Comparison of ENCODE assay signal across 10 cellular contexts in the genomic region with DNA sequence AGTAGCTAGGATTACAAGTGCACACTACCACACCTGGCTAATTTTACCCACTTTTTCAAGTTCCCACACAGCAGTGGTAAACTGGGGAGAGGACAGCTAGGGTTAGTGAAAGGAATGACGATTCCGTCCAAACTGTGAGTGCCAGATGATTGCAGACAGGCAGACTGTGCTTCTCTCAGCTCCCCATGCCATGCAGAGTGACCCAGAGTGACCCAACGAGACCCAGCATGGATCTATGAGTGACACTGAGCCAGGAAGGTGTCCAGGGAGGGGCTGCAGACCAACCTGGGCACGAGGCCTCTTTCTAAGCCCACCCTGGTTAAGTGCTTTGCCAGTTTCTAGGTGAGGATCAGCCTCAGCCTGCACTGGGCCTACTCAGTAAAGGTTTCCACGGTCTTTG. TPM values are rescaled to one million over a fixed set of nuclear protein-coding genes. Genes with fewer than 3 reads are reported as not detected.
DNase-seq lines count a peak whose midpoint lies in the region; ATAC-seq, FAIRE-seq and TF ChIP-seq lines count a peak whose summit lies in the region.
"Had no signal": no experiment of that assay in that cellular context is flagged by ENCODE, and none has a peak within 500 bp of the region (broad histone marks: within the 10 kb centered on the region; RNA-seq: fewer than 3 reads in every experiment).

No MANE protein-coding gene starts in this region.

- peaks cover 8% of the 10 kb centered on the region; the same call in 1 of the 2 replicates for H3F3A ChIP-seq in GM23248 (ENCODE audit: insufficient read depth)

- in situ Hi-C loops in GM23248 (cut with MboI), result no loop called here
- in situ Hi-C loops in HepG2 (cut with HindIII; ENCODE audit: extremely low pct_ligation_motif_present, low pct_unique_long_range_greater_than_20kb), result no loop called here

- H3K9me3 ChIP-seq in GM23248 (ENCODE audit: low read depth) (no peaks in the 10 kb centered on the region), HepG2 (ENCODE audit: low read length) (no peaks in the 10 kb centered on the region)
- H3K9me3 ChIP-seq: colonic mucosa had no signal

- WGBS in GM23248 (ENCODE audit: low coverage in 1 of 2, low lambda C conversion rate in 2 of 2, missing lambda C conversion rate in 2 of 2), 2 experiments, result 25% methylated on average over 5 of the region's 5 CpGs
- WGBS in HepG2 (ENCODE audit: low lambda C conversion rate), result 26% methylated on average over 5 of the region's 5 CpGs

- peaks cover 47% of the 10 kb centered on the region for H3K4me1 Mint-ChIP-seq in stimulated activated memory B cell treated with anti-CD40 and anti-IgM and Interleukin-4, amounts not matched to agents 10 μg/mL and 1 μg/mL and 100 μg/mL, for 72 hours

- DNase-seq in GM23248 (no peak), caudate nucleus (lab: John Stamatoyannopoulos, UW) (no peak), HepG2 (ENCODE audit: low spot score) (no peak), SKM-1 (lab: John Stamatoyannopoulos, UW; ENCODE audit: unreplicated experiment) (no peak), HT-29 (ENCODE audit: low spot score) (no peak)
- DNase-seq: activated CD8-positive, alpha-beta T cell treated with anti-CD3 and anti-CD28 coated beads, Interleukin-2, amount 10 ng/mL, durations not matched to agents 7 days and 5 days; colonic mucosa had no signal

- H3K4me2 ChIP-seq in GM23248 (ENCODE audit: unreplicated experiment) (no peak overlapping the region), HepG2 (ENCODE audit: low read depth, low read length) (no peak overlapping the region)

- H2AFZ ChIP-seq in GM23248 (no peak overlapping the region), HepG2 (ENCODE audit: low read length) (no peak overlapping the region)

- no peak overlapping the region for H3K4me3 ChIP-seq in GM23248
- no peak overlapping the region for H3K4me3 ChIP-seq in HepG2 (replicated peaks in 1 of 3; ENCODE audit: insufficient read depth in 1 of 3, low read depth in 2 of 3, low read length in 3 of 3)
- H3K4me3 ChIP-seq: colonic mucosa had no signal

- H3K4me1 ChIP-seq in GM23248 (ENCODE audit: insufficient read depth), result peaks cover 21% of the 10 kb centered on the region
- H3K4me1 ChIP-seq in HepG2 (ENCODE audit: insufficient read depth, low read length), result peaks cover 32% of the 10 kb centered on the region

- no peak for TF ChIP-seq POLR2A in HepG2 (IDR thresholded peaks at IDR 0.05; ENCODE audit: insufficient read depth in 1 of 2, low read depth in 2 of 2, low read length in 2 of 2)

- H3K79me2 ChIP-seq in GM23248 (ENCODE audit: insufficient read depth), result no peaks in the 10 kb centered on the region
- no peaks in the 10 kb centered on the region for H3K79me2 ChIP-seq in HepG2 (ENCODE audit: insufficient read depth, low read length)

- no peaks in the 10 kb centered on the region for H3K27me3 ChIP-seq in GM23248 (replicated peaks; ENCODE audit: insufficient read depth)
- H3K27me3 ChIP-seq in HepG2 (ENCODE audit: control insufficient read depth in 1 of 2, insufficient read depth in 2 of 2, low read length in 2 of 2), result peaks cover 5 to 66% of the 10 kb centered on the region in 2 experiments
- H3K27me3 ChIP-seq: colonic mucosa had no signal

- no peak for TF ChIP-seq CTCF in HepG2 (CRISPR knock-in tag; IDR thresholded peaks at IDR 0.05)

- FAIRE-seq in HepG2 (lab: Jason Lieb, UNC), result no peak

- CTCF ChIA-PET in HepG2 (lab: Yijun Ruan, JAX; ENCODE audit: low intra/inter-chr PET ratio, low total read pairs), result no interaction called here

- intact Hi-C loops in HepG2 (cut with micrococcal nuclease; ENCODE audit: unreplicated experiment), result no loop called here

- POLR2A ChIA-PET in HepG2 (lab: Yijun Ruan, JAX), result no interaction called here

- TF ChIP-seq RAD21 in HepG2 (CRISPR knock-in tag; IDR thresholded peaks at IDR 0.05), result no peak

- peak overlapping the region; percentile 60; the same call in 1 of the 2 replicates for H3K27ac ChIP-seq in GM23248
- H3K27ac ChIP-seq in caudate nucleus (ENCODE audit: low read depth, low read length), result peak overlapping the region; percentile 71
- H3K27ac ChIP-seq in HepG2 (ENCODE audit: extremely low read length, insufficient read depth, low read length), result no peak overlapping the region
- H3K27ac ChIP-seq: colonic mucosa had no signal

- TF ChIP-seq EP300 in HepG2 (IDR thresholded peaks at IDR 0.05; ENCODE audit: low read depth in 2 of 2, low read length in 2 of 2) (no peak), HepG2 (CRISPR knock-in tag; IDR thresholded peaks at IDR 0.05; ENCODE audit: borderline replicate concordance) (no peak)

- H3K9me3 Mint-ChIP-seq in stimulated activated memory B cell treated with anti-CD40 and anti-IgM and Interleukin-4, amounts not matched to agents 10 μg/mL and 1 μg/mL and 100 μg/mL, for 72 hours, result no peaks in the 10 kb centered on the region

- H3K9me2 ChIP-seq in GM23248 (ENCODE audit: insufficient read depth), result no peaks in the 10 kb centered on the region

- no peaks in the 10 kb centered on the region for H3K36me3 ChIP-seq in GM23248 (ENCODE audit: low read depth)
- no peaks in the 10 kb centered on the region for H3K36me3 ChIP-seq in HepG2 (replicated peaks in 1 of 2; ENCODE audit: control insufficient read depth in 1 of 2, insufficient read depth in 2 of 2, low read length in 2 of 2)
- H3K36me3 ChIP-seq: colonic mucosa had no signal

- H4K20me1 ChIP-seq in GM23248 (ENCODE audit: insufficient read depth) (no peaks in the 10 kb centered on the region), HepG2 (ENCODE audit: insufficient read depth, low read length) (no peaks in the 10 kb centered on the region)

- no peaks in the 10 kb centered on the region for H3K27me3 Mint-ChIP-seq in stimulated activated memory B cell treated with anti-CD40 and anti-IgM and Interleukin-4, amounts not matched to agents 10 μg/mL and 1 μg/mL and 100 μg/mL, for 72 hours

- ATAC-seq in HepG2 (no peak), GM21515 (IDR thresholded peaks at IDR 0.05; ENCODE audit: unreplicated experiment) (no peak), GM21367 (IDR thresholded peaks at IDR 0.05; ENCODE audit: unreplicated experiment) (no peak)
- no peak for ATAC-seq in stimulated activated memory B cell treated with anti-CD40 and anti-IgM and Interleukin-4, amounts not matched to agents 10 μg/mL and 1 μg/mL and 100 μg/mL, for 72 hours

- no TSS peak for BruUV-seq in HepG2 (replicated peaks; lab: Mats Ljungman, UMichigan)

- H3K4me3 Mint-ChIP-seq in stimulated activated memory B cell treated with anti-CD40 and anti-IgM and Interleukin-4, amounts not matched to agents 10 μg/mL and 1 μg/mL and 100 μg/mL, for 72 hours, result no peak overlapping the region
- H3K4me3 Mint-ChIP-seq: activated CD8-positive, alpha-beta T cell treated with anti-CD3 and anti-CD28 coated beads, Interleukin-2, amount 10 ng/mL, durations not matched to agents 7 days and 5 days had no signal

- peak overlapping the region; percentile 60 for H3K27ac Mint-ChIP-seq in stimulated activated memory B cell treated with anti-CD40 and anti-IgM and Interleukin-4, amounts not matched to agents 10 μg/mL and 1 μg/mL and 100 μg/mL, for 72 hours
- H3K27ac Mint-ChIP-seq: activated CD8-positive, alpha-beta T cell treated with anti-CD3 and anti-CD28 coated beads, Interleukin-2, amount 10 ng/mL, durations not matched to agents 7 days and 5 days had no signal

- peak overlapping the region; percentile 10; the same call in 1 of the 2 replicates for H3K9ac ChIP-seq in GM23248
- H3K9ac ChIP-seq in HepG2 (ENCODE audit: insufficient read depth, low read depth, low read length), result no peak overlapping the region

- H3K36me3 Mint-ChIP-seq in stimulated activated memory B cell treated with anti-CD40 and anti-IgM and Interleukin-4, amounts not matched to agents 10 μg/mL and 1 μg/mL and 100 μg/mL, for 72 hours, result no peaks in the 10 kb centered on the region

RNA-seq across cellular contexts. Expression of gene KLF11, which starts 7.7 kb away (rescaled TPM):
- total RNA-seq in GM23248 (2014; rRNA removed; shearing (Covaris generic)), result 5.8 and 6.6 TPM in 2 replicates
- polyA plus RNA-seq in GM23248 (2016; fragmentation: Nextera tagmentation; extraction: Ambion mirVana), result 4.8 and 4.9 TPM in 2 replicates
- total RNA-seq in HepG2 (2016; rRNA removed; fragmentation: Illumina TruSeq; extraction: Trizol), result 2.5 and 3.1 TPM in 2 replicates
- 0.53 and 0.71 TPM in 2 replicates for total RNA-seq in HepG2 (2016; cell fraction: cytosol; rRNA removed; fragmentation: Illumina TruSeq; extraction: Trizol; ENCODE audit: low read depth)
- 2.6 and 2.9 TPM in 2 replicates for total RNA-seq in HepG2 (2016; cell fraction: insoluble cytoplasmic fraction; rRNA removed; fragmentation: Illumina TruSeq; extraction: Trizol)
- total RNA-seq in HepG2 (2016; cell fraction: membrane; rRNA removed; fragmentation: Illumina TruSeq; extraction: Trizol), result 3.0 and 3.1 TPM in 2 replicates
- 2.7 and 3.1 TPM in 2 replicates for total RNA-seq in HepG2 (2016; cell fraction: nucleus; rRNA removed; fragmentation: Illumina TruSeq; extraction: Trizol)
- 11.8 and 16.9 TPM in 2 replicates for polyA plus RNA-seq in HepG2 (2011; rRNA removed)
- 5.0 and 9.2 TPM in 2 replicates for polyA plus RNA-seq in HepG2 (2011; cell fraction: cytosol; rRNA removed)
- 5.8 and 9.5 TPM in 2 replicates for polyA plus RNA-seq in HepG2 (2011; cell fraction: nucleus; rRNA removed)
- 8.7 and 11.2 TPM in 2 replicates for polyA plus RNA-seq in HepG2 (2012)
- polyA plus RNA-seq in HepG2 (2016; cell fraction: cytosol; fragmentation: Illumina TruSeq; extraction: Trizol; ENCODE audit: low read depth), result 0.48 and 0.57 TPM in 2 replicates
- 2.9 and 3.2 TPM in 2 replicates for polyA plus RNA-seq in HepG2 (2016; cell fraction: insoluble cytoplasmic fraction; fragmentation: Illumina TruSeq; extraction: Trizol; ENCODE audit: low read depth)
- 1.8 and 2.0 TPM in 2 replicates for polyA plus RNA-seq in HepG2 (2016; cell fraction: membrane; fragmentation: Illumina TruSeq; extraction: Trizol; ENCODE audit: low read depth)
- polyA plus RNA-seq in HepG2 (2016; cell fraction: nucleus; fragmentation: Illumina TruSeq; extraction: Trizol; ENCODE audit: insufficient read depth, low read depth), result 4.8 and 5.6 TPM in 2 replicates
- polyA minus RNA-seq in HepG2 (2011; rRNA and poly(A)+ RNA removed; ENCODE audit: low replicate concordance), result 22.9 and 78.5 TPM in 2 replicates
- polyA minus RNA-seq in HepG2 (2011; cell fraction: cytosol; rRNA and poly(A)+ RNA removed), result 5.3 and 10.4 TPM in 2 replicates
- 7.1 and 10.8 TPM in 2 replicates for polyA minus RNA-seq in HepG2 (2011; cell fraction: nucleus; rRNA and poly(A)+ RNA removed)
- 8.5 and 13.8 TPM in 2 replicates for total RNA-seq in HT-29 (2014; rRNA removed; shearing (Covaris generic))

RNA-seq across cellular contexts. Expression of gene CYS1, which starts 44.6 kb away (rescaled TPM):
- total RNA-seq in GM23248 (2014; rRNA removed; shearing (Covaris generic)), result 6.1 and 7.1 TPM in 2 replicates
- polyA plus RNA-seq in GM23248 (2016; fragmentation: Nextera tagmentation; extraction: Ambion mirVana), result 2.8 and 3.1 TPM in 2 replicates
- total RNA-seq in HepG2 (2016; rRNA removed; fragmentation: Illumina TruSeq; extraction: Trizol), result not detected in 2 replicates
- total RNA-seq in HepG2 (2016; cell fraction: cytosol; rRNA removed; fragmentation: Illumina TruSeq; extraction: Trizol; ENCODE audit: low read depth), result 0.09 TPM in 1 of 2 replicates, not detected in the other
- not detected in 2 replicates for total RNA-seq in HepG2 (2016; cell fraction: insoluble cytoplasmic fraction; rRNA removed; fragmentation: Illumina TruSeq; extraction: Trizol)
- total RNA-seq in HepG2 (2016; cell fraction: membrane; rRNA removed; fragmentation: Illumina TruSeq; extraction: Trizol), result 0.14 TPM in 1 of 2 replicates, not detected in the other
- total RNA-seq in HepG2 (2016; cell fraction: nucleus; rRNA removed; fragmentation: Illumina TruSeq; extraction: Trizol), result not detected in 2 replicates
- 0.04 TPM in 2 replicates for polyA plus RNA-seq in HepG2 (2011; rRNA removed)
- polyA plus RNA-seq in HepG2 (2011; cell fraction: cytosol; rRNA removed), result 0.04 and 0.12 TPM in 2 replicates
- 0.03 TPM in 1 of 2 replicates, not detected in the other for polyA plus RNA-seq in HepG2 (2011; cell fraction: nucleus; rRNA removed)
- 0.13 TPM in 1 of 2 replicates, not detected in the other for polyA plus RNA-seq in HepG2 (2012)
- not detected in 2 replicates for polyA plus RNA-seq in HepG2 (2016; cell fraction: cytosol; fragmentation: Illumina TruSeq; extraction: Trizol; ENCODE audit: low read depth)
- polyA plus RNA-seq in HepG2 (2016; cell fraction: insoluble cytoplasmic fraction; fragmentation: Illumina TruSeq; extraction: Trizol; ENCODE audit: low read depth), result not detected in 2 replicates
- not detected in 2 replicates for polyA plus RNA-seq in HepG2 (2016; cell fraction: membrane; fragmentation: Illumina TruSeq; extraction: Trizol; ENCODE audit: low read depth)
- polyA plus RNA-seq in HepG2 (2016; cell fraction: nucleus; fragmentation: Illumina TruSeq; extraction: Trizol; ENCODE audit: insufficient read depth, low read depth), result not detected in 2 replicates
- polyA minus RNA-seq in HepG2 (2011; rRNA and poly(A)+ RNA removed; ENCODE audit: low replicate concordance), result 0.16 TPM in 1 of 2 replicates, not detected in the other
- polyA minus RNA-seq in HepG2 (2011; cell fraction: cytosol; rRNA and poly(A)+ RNA removed), result not detected in 2 replicates
- not detected in 2 replicates for polyA minus RNA-seq in HepG2 (2011; cell fraction: nucleus; rRNA and poly(A)+ RNA removed)
- total RNA-seq in HT-29 (2014; rRNA removed; shearing (Covaris generic)), result not detected in 2 replicates
